In the genomic region with DNA sequence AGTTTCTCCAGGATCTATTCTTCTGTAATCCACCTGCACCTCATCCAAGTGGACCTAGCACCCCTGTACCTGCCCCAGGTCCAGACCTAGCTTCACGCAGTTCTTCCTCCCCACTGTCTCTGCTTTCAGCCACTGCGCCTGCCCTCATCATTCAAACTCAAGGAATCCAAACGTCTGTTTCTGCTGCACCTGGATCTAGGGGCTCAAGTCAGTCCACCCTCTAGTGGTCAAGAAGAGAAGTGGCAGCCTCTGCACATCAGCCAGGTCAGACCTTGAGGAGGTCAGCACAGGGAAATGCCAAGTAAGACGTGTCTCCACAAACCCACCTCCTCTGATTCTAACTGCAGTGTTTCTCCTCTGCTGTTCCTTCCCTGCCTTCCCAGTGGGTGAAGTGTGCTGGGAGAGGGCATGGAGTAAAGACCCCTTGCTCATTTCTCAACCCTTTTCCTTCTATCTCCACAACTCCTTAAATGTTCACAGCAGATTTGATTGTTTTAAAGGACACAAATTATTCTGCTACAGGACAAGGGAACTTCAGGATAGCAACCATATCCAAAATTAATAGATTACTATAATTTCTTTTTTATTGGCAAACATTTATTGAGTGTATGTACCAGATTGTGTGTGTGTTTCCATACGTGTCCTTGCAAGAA, we compare ENCODE assay signal across 8 cellular contexts. TPM values are rescaled to one million over a fixed set of nuclear protein-coding genes. Genes with fewer than 3 reads are reported as not detected.
DNase-seq lines count a peak whose midpoint lies in the region; ATAC-seq and TF ChIP-seq lines count a peak whose summit lies in the region.

No MANE protein-coding gene starts in this region.

- H3K27me3 ChIP-seq in right lobe of liver (no peaks in the 10 kb centered on the region), transverse colon (no peaks in the 10 kb centered on the region)

- H3K27ac ChIP-seq in right lobe of liver, result peak overlapping the region in 1 of 3 donors; percentile 73
- no peak overlapping the region for H3K27ac ChIP-seq in transverse colon

- no peak for TF ChIP-seq EP300 in transverse colon (IDR thresholded peaks at IDR 0.05; ENCODE audit: low read depth)

- TF ChIP-seq POLR2A in right lobe of liver (IDR thresholded peaks at IDR 0.05), result no peak
- no peak for TF ChIP-seq POLR2A in transverse colon (IDR thresholded peaks at IDR 0.05)

- intact Hi-C loops in right lobe of liver (cut with DNase I), result no loop called here
- intact Hi-C loops in transverse colon (cut with DNase I; ENCODE audit: low total_unique reads), result no loop called here

- ATAC-seq in GM18868 (IDR thresholded peaks at IDR 0.05; ENCODE audit: unreplicated experiment) (peak; percentile 98), HG02943 (IDR thresholded peaks at IDR 0.05; ENCODE audit: low read depth, unreplicated experiment) (peak; percentile 97), right lobe of liver (peak; percentile 51 to 68 (median 64))

- in situ Hi-C loops in transverse colon (cut with MboI; ENCODE audit: low pct_ligation_motif_present in 1 of 4, low pct_unique_long_range_greater_than_20kb in 1 of 4, low sequenced_read_pairs in 3 of 4), result loop anchor here in 2 of 4 donors (25.0 kb wide), 2 partner anchors 236 to 314 kb away; no protein-coding TSS in a partner anchor

- H3K9me3 ChIP-seq in right lobe of liver (no peaks in the 10 kb centered on the region), transverse colon (no peaks in the 10 kb centered on the region)

- H3K4me3 ChIP-seq in choroid plexus epithelial cell (ENCODE audit: low read depth, low read length) (no peak overlapping the region), right lobe of liver (no peak overlapping the region), transverse colon (no peak overlapping the region)

- TF ChIP-seq CTCF in choroid plexus epithelial cell (conservative IDR thresholded peaks at IDR 0.05; ENCODE audit: low read depth, low read length) (peak; percentile 98), right lobe of liver (IDR thresholded peaks at IDR 0.05) (peak; percentile 68 to 87 (median 86)), transverse colon (IDR thresholded peaks at IDR 0.05) (peak; percentile 85 to 93 (median 90))

- H3K36me3 ChIP-seq in right lobe of liver (no peaks in the 10 kb centered on the region), transverse colon (no peaks in the 10 kb centered on the region)

- peaks cover 0 to 34% (median 8%) of the 10 kb centered on the region in 4 donors for H3K4me1 ChIP-seq in right lobe of liver
- H3K4me1 ChIP-seq in transverse colon, result peaks cover 0 to 8% (median 0%) of the 10 kb centered on the region in 4 donors

- 22% methylated on average over 5 of the region's 5 CpGs for WGBS in right lobe of liver (ENCODE audit: insufficient coverage, low coverage, low lambda C conversion rate, missing lambda C conversion rate)
- 23 to 44% methylated on average over 2 to 5 of the region's 5 CpGs for WGBS in transverse colon (ENCODE audit: low coverage in 1 of 2), 2 donors

- peak; percentile 54 for DNase-seq in CD1c-positive myeloid dendritic cell (ENCODE audit: extremely low spot score)
- DNase-seq in NCI-H1436 (lab: John Stamatoyannopoulos, UW), result peak; percentile 65
- peak; percentile 26 for DNase-seq in UCSD-AML1 (lab: John Stamatoyannopoulos, UW; ENCODE audit: unreplicated experiment)
- peak; percentile 77 for DNase-seq in choroid plexus epithelial cell (ENCODE audit: low read depth)
- peak in 1 of 3 donors; percentile 52 for DNase-seq in right lobe of liver
- peak; percentile 55 for DNase-seq in transverse colon

RNA-seq across cellular contexts. Expression of a gene that starts 8.7 kb away (rescaled TPM):
- total RNA-seq in right lobe of liver (100 to 1,000 TPM in 1 of 6 experiments, 10 to 100 TPM in 5; 19.5 to 101 (median 54.1) TPM), transverse colon (100 to 1,000 TPM in 2 of 4 donors, 10 to 100 TPM in 2; 29.7 to 340 (median 159) TPM)
